9 cellular contexts compared by ENCODE assay signal in the genomic region with DNA sequence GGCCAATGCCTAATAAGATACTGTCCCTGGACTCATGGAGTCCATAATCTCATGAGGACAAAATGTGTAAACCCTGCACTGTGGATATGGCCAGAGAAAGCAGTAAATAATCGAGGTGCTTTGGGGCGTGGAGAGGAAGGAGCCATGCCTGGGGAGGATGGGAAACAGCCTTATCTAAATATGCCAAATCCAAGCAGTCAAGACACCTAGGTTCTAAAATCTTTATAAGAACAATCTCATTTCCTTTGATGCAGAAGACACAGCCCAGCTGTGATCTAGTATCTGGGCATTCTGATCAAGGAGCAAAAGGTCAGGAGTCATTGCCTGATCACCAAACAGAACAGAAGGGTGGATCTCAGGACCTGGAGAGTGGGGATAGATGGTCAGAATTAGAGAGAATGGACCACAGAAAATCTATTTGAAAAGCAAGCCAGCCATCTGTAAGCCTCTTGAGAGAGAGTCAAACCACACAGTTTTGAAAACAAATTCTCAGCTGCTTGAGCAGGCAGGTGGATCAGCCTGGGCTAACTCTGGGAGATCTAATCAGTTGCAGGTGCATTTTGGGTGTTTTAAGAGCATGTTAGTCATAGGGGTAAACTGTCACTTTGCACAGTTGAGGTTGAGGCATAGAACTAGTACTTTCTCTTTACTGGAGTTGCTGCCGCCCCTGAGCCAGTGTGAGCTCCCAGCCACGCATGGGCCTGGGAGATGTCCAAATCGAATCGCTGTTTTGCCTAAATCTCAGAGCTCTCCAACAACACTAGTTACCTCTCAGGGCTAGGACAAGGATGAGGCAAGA.
DNase-seq lines count a peak whose midpoint lies in the region; ATAC-seq and TF ChIP-seq lines count a peak whose summit lies in the region.
"Had no signal": no experiment of that assay in that cellular context is flagged by ENCODE, and none has a peak within 500 bp of the region (broad histone marks: within the 10 kb centered on the region; RNA-seq: fewer than 3 reads in every experiment).

No MANE protein-coding gene starts in this region.

- peak overlapping the region; percentile 25 for H3K27ac Mint-ChIP-seq in activated CD4-positive, alpha-beta memory T cell treated with anti-CD3 and anti-CD28 coated beads for 36 hours

- TF ChIP-seq CTCF in GM10248 (IDR thresholded peaks at IDR 0.05; ENCODE audit: control extremely low read depth, extremely low read depth, low read depth, missing control alignments): no peak

- H3K27me3 Mint-ChIP-seq in activated CD4-positive, alpha-beta memory T cell treated with anti-CD3 and anti-CD28 coated beads for 36 hours: peaks cover 2% of the 10 kb centered on the region

- POLR2A ChIA-PET in GM10248 (lab: Yijun Ruan, JAX): no interaction called here
- POLR2A ChIA-PET in activated CD4-positive, alpha-beta memory T cell treated with anti-CD3 and anti-CD28 coated beads for 36 hours (lab: Charles Lee): no interaction called here

- intact Hi-C loops in activated CD4-positive, alpha-beta memory T cell treated with anti-CD3 and anti-CD28 coated beads for 36 hours (cut with micrococcal nuclease): loop anchor here (2.0 kb wide), 1 partner anchor 13 kb away; no protein-coding TSS in a partner anchor

- peak; percentile 70 for ATAC-seq in GM19324 (IDR thresholded peaks at IDR 0.05; ENCODE audit: low FRiP score, unreplicated experiment)
- peak; percentile 89 for ATAC-seq in HG03095 (IDR thresholded peaks at IDR 0.05; ENCODE audit: unreplicated experiment)
- ATAC-seq in GM21528 (IDR thresholded peaks at IDR 0.05; ENCODE audit: low FRiP score, unreplicated experiment): no peak
- ATAC-seq in left lobe of liver: no peak

- no peak overlapping the region for H3K4me3 Mint-ChIP-seq in activated CD4-positive, alpha-beta memory T cell treated with anti-CD3 and anti-CD28 coated beads for 36 hours

- DNase-seq in GM10248 (ENCODE audit: extremely low spot score) (peak; percentile 46), hypothalamus (lab: John Stamatoyannopoulos, UW) (no peak), left lobe of liver (ENCODE audit: low spot score) (no peak), DMS 273 treated with DMSO at 0.1 percent for 48 hours (lab: John Stamatoyannopoulos, UW) (no peak)
- peak; percentile 43 for DNase-seq in activated CD4-positive, alpha-beta memory T cell treated with anti-CD3 and anti-CD28 coated beads for 36 hours
- DNase-seq: NCI-H2081 had no signal

- no peaks in the 10 kb centered on the region for H3K36me3 Mint-ChIP-seq in activated CD4-positive, alpha-beta memory T cell treated with anti-CD3 and anti-CD28 coated beads for 36 hours

- CTCF ChIA-PET in GM10248 (lab: Yijun Ruan, JAX): interaction anchor here (1.1 to 1.2 kb wide), 3 partner anchors 17 to 32 kb away, joined by 3 to 4 read pairs (median 3); no protein-coding TSS in a partner anchor
- CTCF ChIA-PET in activated CD4-positive, alpha-beta memory T cell treated with anti-CD3 and anti-CD28 coated beads for 36 hours (lab: Charles Lee): interaction anchor here (0.6 kb wide), 1 partner anchor 25 kb away, joined by 3 read pairs; no protein-coding TSS in a partner anchor

- H3K4me1 Mint-ChIP-seq in activated CD4-positive, alpha-beta memory T cell treated with anti-CD3 and anti-CD28 coated beads for 36 hours (ENCODE audit: low read depth): peaks cover 22% of the 10 kb centered on the region

- H3K9me3 Mint-ChIP-seq in activated CD4-positive, alpha-beta memory T cell treated with anti-CD3 and anti-CD28 coated beads for 36 hours: no peaks in the 10 kb centered on the region

Comparison
In these comparisons a context has a peak if more than half of its experiments do, and no peak if none do; other contexts are left out.
1. DNase-seq: peak in GM10248 (single experiment) and activated CD4-positive, alpha-beta memory T cell treated with anti-CD3 and anti-CD28 coated beads for 36 hours (single experiment); none in hypothalamus (0 of 51), left lobe of liver (single experiment) and DMS 273 treated with DMSO at 0.1 percent for 48 hours (single experiment).
2. ATAC-seq: peak in GM19324 (single experiment) and HG03095 (single experiment); none in GM21528 (single experiment) and left lobe of liver (single experiment).